In genomic region chr11:116791002-116791812, GRCh38 we compare ENCODE assay signal across 9 cellular contexts. TPM values are rescaled to one million over a fixed set of nuclear protein-coding genes. Genes with fewer than 3 reads are reported as not detected.
DNase-seq lines count a peak whose midpoint lies in the region; ATAC-seq and TF ChIP-seq lines count a peak whose summit lies in the region.
"Had no signal": no experiment of that assay in that cellular context is flagged by ENCODE, and none has a peak within 500 bp of the region (broad histone marks: within the 10 kb centered on the region; RNA-seq: fewer than 3 reads in every experiment).

No MANE protein-coding gene starts in this region.

- no peak overlapping the region for H3K4me3 ChIP-seq in WI38 (ENCODE audit: low read depth, low read length)
- H3K4me3 ChIP-seq in spleen: peak overlapping the region in 1 of 8 donors; percentile 46

- TF ChIP-seq POLR2A in spleen (IDR thresholded peaks at IDR 0.05): no peak

- H3K27ac Mint-ChIP-seq in brain: peak overlapping the region; percentile 34 to 80 (median 66)

- H3K4me1 Mint-ChIP-seq in brain: peaks cover 33% of the 10 kb centered on the region

- peak; percentile 75 for DNase-seq in GM19238 (ENCODE audit: insufficient read length, low spot score)
- DNase-seq in NCI-H2081 (lab: John Stamatoyannopoulos, UW): peak; percentile 72 to 75
- peak; percentile 94 for DNase-seq in iPS-NIHi11 (ENCODE audit: low spot score)
- DNase-seq in spleen: peak; percentile 92

- WGBS in spleen, 5 donors: 25 to 31% (median 29%) methylated on average over 21 to 31 of the region's 31 CpGs

- no peaks in the 10 kb centered on the region for H3K9me3 Mint-ChIP-seq in brain

- intact Hi-C loops in spleen (cut with DNase I; ENCODE audit: low total_unique reads): loop anchor here (2.0 kb wide), 1 partner anchor 316 kb away; no protein-coding TSS in a partner anchor

- no peaks in the 10 kb centered on the region for H3K9me3 ChIP-seq in spleen

- ATAC-seq in HG03045 (IDR thresholded peaks at IDR 0.05; ENCODE audit: unreplicated experiment) (no peak), HG03135 (IDR thresholded peaks at IDR 0.05; ENCODE audit: unreplicated experiment) (no peak)

- peaks cover 8% of the 10 kb centered on the region for H3K36me3 Mint-ChIP-seq in brain

- peaks cover 11 to 38% (median 32%) of the 10 kb centered on the region in 6 donors for H3K4me1 ChIP-seq in spleen

- no peak overlapping the region for H3K27ac ChIP-seq in spleen

- peaks cover 17% of the 10 kb centered on the region for H3K27me3 Mint-ChIP-seq in brain

- peak; percentile 90 for TF ChIP-seq CTCF in WI38 (IDR thresholded peaks at IDR 0.05; ENCODE audit: low read depth, low read length)
- peak; percentile 80 to 93 for TF ChIP-seq CTCF in brain (conservative IDR thresholded peaks at IDR 0.05)
- peak; percentile 59 to 95 (median 91) for TF ChIP-seq CTCF in spleen (IDR thresholded peaks at IDR 0.05 in 8 of 11, conservative IDR thresholded peaks at IDR 0.05 in 3 of 11)

- H3K36me3 ChIP-seq in spleen: peaks cover 0 to 6% (median 3%) of the 10 kb centered on the region in 6 donors

- H3K4me3 Mint-ChIP-seq in brain: peak overlapping the region in 4 of 5 experiments; percentile 59 to 82 (median 60)

- peaks cover 0 to 19% (median 0%) of the 10 kb centered on the region in 7 donors for H3K27me3 ChIP-seq in spleen (replicated peaks in 1 of 7)

RNA-seq across cellular contexts. Expression of gene APOA5, which starts 0.5 kb away (rescaled TPM):
- polyA plus RNA-seq in brain (ENCODE audit: insufficient read depth, low read depth, low replicate concordance) (not detected), spleen (not detected)
- not detected for total RNA-seq in spleen
- total RNA-seq: mononuclear cell had no signal

RNA-seq across cellular contexts. Expression of gene ZPR1, which starts 3.4 kb away (rescaled TPM):
- polyA plus RNA-seq in brain (ENCODE audit: insufficient read depth, low read depth, low replicate concordance) (48.0 TPM), spleen (10 to 100 TPM; 16.2 to 24.0 (median 19.1) TPM)
- total RNA-seq in spleen: 10 to 100 TPM; 20.5 to 47.6 (median 34.4) TPM

RNA-seq across cellular contexts. Expression of gene BUD13, which starts 18.4 kb away (rescaled TPM):
- 28.7 TPM for polyA plus RNA-seq in brain (ENCODE audit: insufficient read depth, low read depth, low replicate concordance)
- 10 to 100 TPM; 15.5 to 19.7 (median 16.3) TPM for total RNA-seq in spleen
- polyA plus RNA-seq in spleen: 10 to 100 TPM; 12.3 to 20.3 (median 16.4) TPM

RNA-seq across cellular contexts. Expression of gene APOA4, which starts 31.9 kb away (rescaled TPM):
- polyA plus RNA-seq in brain (ENCODE audit: insufficient read depth, low read depth, low replicate concordance) (not detected), spleen (under 1 TPM in 2 of 3 donors, not detected in 1; 0.05 to 0.16 TPM)
- total RNA-seq in spleen: not detected
- total RNA-seq: mononuclear cell had no signal

RNA-seq across cellular contexts. Expression of gene APOC3, which starts 38.5 kb away (rescaled TPM):
- polyA plus RNA-seq in brain (ENCODE audit: insufficient read depth, low read depth, low replicate concordance) (not detected), spleen (under 1 TPM in 1 of 3 donors, not detected in 2; 0.70 TPM)
- not detected for total RNA-seq in spleen
- total RNA-seq: mononuclear cell had no signal
